28 cellular contexts compared by ENCODE assay signal in the genomic region with DNA sequence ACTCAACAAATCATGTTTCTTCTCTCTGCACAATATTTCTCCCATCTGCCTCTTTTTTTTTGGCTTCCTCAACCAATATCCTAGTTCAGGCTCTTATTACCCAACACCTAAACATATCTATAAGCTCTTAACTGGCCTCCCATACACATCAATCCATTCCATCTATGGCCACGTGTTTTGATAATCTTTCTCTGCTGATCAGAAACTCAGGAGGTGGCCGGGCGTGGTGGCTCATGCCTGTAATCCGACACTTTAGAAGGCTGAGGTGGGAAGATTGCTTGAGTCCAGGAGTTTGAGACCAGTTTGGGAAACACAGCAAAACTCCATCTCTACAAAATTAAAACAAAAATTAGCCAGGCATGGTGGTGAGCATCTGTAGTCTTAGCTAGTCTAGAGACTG.
"Had no signal": no experiment of that assay in that cellular context is flagged by ENCODE, and none has a peak within 500 bp of the region (broad histone marks: within the 10 kb centered on the region; RNA-seq: fewer than 3 reads in every experiment).

No MANE protein-coding gene starts in this region.

- H3K36me3 Mint-ChIP-seq: natural killer cell treated with Interleukin-12 subunit alpha and Interleukin-12 subunit beta and Interleukin-15 and Interleukin-18, amount 100 ng/mL, for 72 hours had no signal

- FAIRE-seq: islet of Langerhans, kidney had no signal

- H3K9me3 ChIP-seq: prostate gland, vagina had no signal

- H3K4me1 Mint-ChIP-seq: stimulated activated memory B cell treated with anti-CD40 and anti-IgM and Interleukin-4, amounts not matched to agents 10 μg/mL and 1 μg/mL and 100 μg/mL, for 72 hours; stimulated activated naive CD8-positive, alpha-beta T cell treated with anti-CD3 and anti-CD28 coated beads, Interleukin-15, amount 100 ng/mL, for 72 hours had no signal

- H3K4me3 ChIP-seq: left ventricle myocardium inferior, lung, mucosa of descending colon, ovary, prostate gland, skin epidermis, spleen, tibial nerve, upper lobe of left lung, vagina had no signal

- ATAC-seq: mucosa of descending colon; naive thymus-derived CD4-positive, alpha-beta T cell; natural killer cell treated with Interleukin-12 subunit alpha and Interleukin-12 subunit beta and Interleukin-15 and Interleukin-18, amount 100 ng/mL, for 72 hours; right cardiac atrium; sciatic nerve; stimulated activated memory B cell treated with anti-CD40 and anti-IgM and Interleukin-4, amounts not matched to agents 10 μg/mL and 1 μg/mL and 100 μg/mL, for 72 hours; stimulated activated naive CD8-positive, alpha-beta T cell treated with anti-CD3 and anti-CD28 coated beads, Interleukin-15, amount 100 ng/mL, for 72 hours had no signal

- DNase-seq: hypothalamus; immature natural killer cell; kidney; left ventricle myocardium inferior; mesendoderm; midbrain; mucosa of descending colon; naive thymus-derived CD4-positive, alpha-beta T cell; ovary; posterior cingulate gyrus; retina; right cardiac atrium; spleen; stimulated activated CD4-positive, alpha-beta T cell treated with anti-CD3 and anti-CD28 coated beads, Interleukin-4, amount 100 ng/mL, for 4 hours; stimulated activated CD8-positive, alpha-beta memory T cell treated with anti-CD3 and anti-CD28 coated beads, Interleukin-4, amount 100 ng/mL, for 48 hours; stimulated activated naive CD4-positive, alpha-beta T cell treated with Interleukin-2 at 50 U/mL for 16 hours; stimulated activated naive CD8-positive, alpha-beta T cell treated with anti-CD3 and anti-CD28 coated beads, Interleukin-15, amount 100 ng/mL, for 72 hours; substantia nigra; upper lobe of left lung had no signal

- H3K27ac ChIP-seq: left ventricle myocardium inferior, ovary, prostate gland, skin epidermis, spleen, tibial nerve, upper lobe of left lung, vagina had no signal

- H3K4me1 ChIP-seq: prostate gland, spleen had no signal

- H3K27ac Mint-ChIP-seq: immature natural killer cell; naive thymus-derived CD4-positive, alpha-beta T cell; natural killer cell treated with Interleukin-12 subunit alpha and Interleukin-12 subunit beta and Interleukin-15 and Interleukin-18, amount 100 ng/mL, for 72 hours; stimulated activated memory B cell treated with anti-CD40 and anti-IgM and Interleukin-4, amounts not matched to agents 10 μg/mL and 1 μg/mL and 100 μg/mL, for 72 hours; stimulated activated naive CD8-positive, alpha-beta T cell treated with anti-CD3 and anti-CD28 coated beads, Interleukin-15, amount 100 ng/mL, for 72 hours had no signal

- H3K4me3 Mint-ChIP-seq: immature natural killer cell; naive thymus-derived CD4-positive, alpha-beta T cell; natural killer cell treated with Interleukin-12 subunit alpha and Interleukin-12 subunit beta and Interleukin-15 and Interleukin-18, amount 100 ng/mL, for 72 hours; stimulated activated memory B cell treated with anti-CD40 and anti-IgM and Interleukin-4, amounts not matched to agents 10 μg/mL and 1 μg/mL and 100 μg/mL, for 72 hours; stimulated activated naive CD8-positive, alpha-beta T cell treated with anti-CD3 and anti-CD28 coated beads, Interleukin-15, amount 100 ng/mL, for 72 hours had no signal

- H3K36me3 ChIP-seq: left ventricle myocardium inferior, ovary, prostate gland, spleen, upper lobe of left lung, vagina had no signal

- H3K27me3 ChIP-seq: ovary, tibial nerve, upper lobe of left lung, vagina had no signal
